10 cellular contexts compared by ENCODE assay signal in genomic region chr6:33414592-33415271, GRCh38. TPM values are rescaled to one million over a fixed set of nuclear protein-coding genes. Genes with fewer than 3 reads are reported as not detected.
DNase-seq lines count a peak whose midpoint lies in the region; ATAC-seq and TF ChIP-seq lines count a peak whose summit lies in the region.
"Had no signal": no experiment of that assay in that cellular context is flagged by ENCODE, and none has a peak within 500 bp of the region (broad histone marks: within the 10 kb centered on the region; RNA-seq: fewer than 3 reads in every experiment).

No MANE protein-coding gene starts in this region.

- H3K27me3 Mint-ChIP-seq in CD8-positive, alpha-beta T cell (ENCODE audit: low read depth), result no peaks in the 10 kb centered on the region
- H3K27me3 Mint-ChIP-seq in activated naive CD8-positive, alpha-beta T cell treated with anti-CD3 and anti-CD28 coated beads for 36 hours, result no peaks in the 10 kb centered on the region
- no peaks in the 10 kb centered on the region for H3K27me3 Mint-ChIP-seq in mesothelial cell of epicardium (ENCODE audit: low read depth)

- CTCF ChIA-PET in CD8-positive, alpha-beta T cell (lab: Charles Lee), result interaction anchor here (1.2 to 1.7 kb wide), 2 partner anchors 11 to 16 kb away, joined by 5 to 6 read pairs; no protein-coding TSS in a partner anchor

- peaks cover 73% of the 10 kb centered on the region for H3K4me1 ChIP-seq in CD8-positive, alpha-beta T cell (ENCODE audit: insufficient read depth, low read length)

- H3K36me3 ChIP-seq in CD8-positive, alpha-beta T cell (ENCODE audit: insufficient read depth, low read length), result peaks cover 22% of the 10 kb centered on the region

- H3K4me1 Mint-ChIP-seq in CD8-positive, alpha-beta T cell (ENCODE audit: low read depth), result peaks cover 78% of the 10 kb centered on the region
- peaks cover 62% of the 10 kb centered on the region for H3K4me1 Mint-ChIP-seq in activated naive CD8-positive, alpha-beta T cell treated with anti-CD3 and anti-CD28 coated beads for 36 hours
- peaks cover 48% of the 10 kb centered on the region for H3K4me1 Mint-ChIP-seq in mesothelial cell of epicardium

- no peaks in the 10 kb centered on the region for H3K9me3 Mint-ChIP-seq in CD8-positive, alpha-beta T cell
- no peaks in the 10 kb centered on the region for H3K9me3 Mint-ChIP-seq in activated naive CD8-positive, alpha-beta T cell treated with anti-CD3 and anti-CD28 coated beads for 36 hours
- no peaks in the 10 kb centered on the region for H3K9me3 Mint-ChIP-seq in mesothelial cell of epicardium

- H3K27ac Mint-ChIP-seq in CD8-positive, alpha-beta T cell, result peak overlapping the region; percentile 87
- H3K27ac Mint-ChIP-seq in activated naive CD8-positive, alpha-beta T cell treated with anti-CD3 and anti-CD28 coated beads for 36 hours, result peak overlapping the region; percentile 74
- H3K27ac Mint-ChIP-seq in mesothelial cell of epicardium, result peak overlapping the region; percentile 17

- peak in 1 of 7 experiments; percentile 39 for DNase-seq in CD8-positive, alpha-beta T cell
- DNase-seq in HFF-Myc (ENCODE audit: extremely low read depth, low read depth), result no peak
- DNase-seq in activated naive CD8-positive, alpha-beta T cell treated with anti-CD3 and anti-CD28 coated beads for 36 hours, result no peak
- DNase-seq in mesothelial cell of epicardium (ENCODE audit: low spot score in 2 of 2, unreplicated experiment in 2 of 2), result no peak
- DNase-seq in GF-D8 (lab: John Stamatoyannopoulos, UW), result no peak
- DNase-seq in cerebellar cortex (ENCODE audit: low spot score), result no peak
- no peak for DNase-seq in activated T-cell treated with anti-CD3 and anti-CD28 coated beads, Interleukin-2, amount 50 U/mL, for 48 hours
- DNase-seq: effector memory CD4-positive, alpha-beta T cell; MG63 had no signal

- H3K36me3 Mint-ChIP-seq in CD8-positive, alpha-beta T cell, result peaks cover 58% of the 10 kb centered on the region
- H3K36me3 Mint-ChIP-seq in activated naive CD8-positive, alpha-beta T cell treated with anti-CD3 and anti-CD28 coated beads for 36 hours, result peaks cover 21% of the 10 kb centered on the region
- peaks cover 7% of the 10 kb centered on the region for H3K36me3 Mint-ChIP-seq in mesothelial cell of epicardium

- H3K4me3 ChIP-seq in CD8-positive, alpha-beta T cell (ENCODE audit: low read depth, low read length), result no peak overlapping the region
- H3K4me3 ChIP-seq in HFF-Myc (replicated peaks; ENCODE audit: low read depth, low read length), result no peak overlapping the region
- H3K4me3 ChIP-seq: MG63 had no signal

- H3K4me3 Mint-ChIP-seq in CD8-positive, alpha-beta T cell, result peak overlapping the region; percentile 26
- H3K4me3 Mint-ChIP-seq in activated naive CD8-positive, alpha-beta T cell treated with anti-CD3 and anti-CD28 coated beads for 36 hours, result no peak overlapping the region
- peak overlapping the region; percentile 7 for H3K4me3 Mint-ChIP-seq in mesothelial cell of epicardium

- no peaks in the 10 kb centered on the region for H3K9me3 ChIP-seq in CD8-positive, alpha-beta T cell (ENCODE audit: low read length)
- H3K9me3 ChIP-seq: MG63 had no signal

- no peaks in the 10 kb centered on the region for H3K27me3 ChIP-seq in CD8-positive, alpha-beta T cell (ENCODE audit: insufficient read depth, low read length)
- H3K27me3 ChIP-seq: MG63 had no signal

- ATAC-seq in CD8-positive, alpha-beta T cell, result no peak
- ATAC-seq in GM19324 (IDR thresholded peaks at IDR 0.05; ENCODE audit: low FRiP score, unreplicated experiment), result no peak

- TF ChIP-seq CTCF in CD8-positive, alpha-beta T cell (IDR thresholded peaks at IDR 0.05), result peak; percentile 18
- peak; percentile 53 for TF ChIP-seq CTCF in HFF-Myc (IDR thresholded peaks at IDR 0.05; ENCODE audit: low read depth, low read length, missing control alignments)
- peak; percentile 10 for TF ChIP-seq CTCF in mesothelial cell of epicardium (IDR thresholded peaks at IDR 0.05; ENCODE audit: unreplicated experiment)

- POLR2A ChIA-PET in CD8-positive, alpha-beta T cell (lab: Charles Lee), result no interaction called here

- intact Hi-C loops in CD8-positive, alpha-beta T cell (cut with DNase I, micrococcal nuclease), result loop anchor here (5.0 to 10.0 kb wide), 7 partner anchors 212 to 1290 kb away; partner anchors contain the start of genes GPSM3 (in 2 of the 2), HMGA1 (in 2 of the 2), PBX2 (in 2 of the 2) and ATF6B (in 1 of the 2)

- H3K27ac ChIP-seq in CD8-positive, alpha-beta T cell (ENCODE audit: low read depth, low read length), result no peak overlapping the region

RNA-seq across cellular contexts. Expression of gene CUTA, which starts 3.2 kb away (rescaled TPM):
- total RNA-seq in CD8-positive, alpha-beta T cell, result 100 to 1,000 TPM; 159 to 177 TPM
- total RNA-seq in activated naive CD8-positive, alpha-beta T cell treated with anti-CD3 and anti-CD28 coated beads for 36 hours, result 100 to 1,000 TPM; 125 to 126 TPM
- total RNA-seq in mesothelial cell of epicardium, result 238 to 239 TPM (median 239 TPM) in 3 replicates

RNA-seq across cellular contexts. Expression of gene PHF1, which starts 3.9 kb away (rescaled TPM):
- 100 to 1,000 TPM; 560 to 588 TPM for total RNA-seq in CD8-positive, alpha-beta T cell
- total RNA-seq in activated naive CD8-positive, alpha-beta T cell treated with anti-CD3 and anti-CD28 coated beads for 36 hours, result 10 to 100 TPM; 23.5 to 26.0 TPM
- total RNA-seq in mesothelial cell of epicardium, result 61.0 to 63.6 TPM (median 63.0 TPM) in 3 replicates

RNA-seq across cellular contexts. Expression of gene SYNGAP1, which starts 5.1 kb away (rescaled TPM):
- total RNA-seq in CD8-positive, alpha-beta T cell, result 10 to 100 TPM; 54.3 to 64.1 TPM
- total RNA-seq in activated naive CD8-positive, alpha-beta T cell treated with anti-CD3 and anti-CD28 coated beads for 36 hours, result 10 to 100 TPM; 26.4 to 29.3 TPM
- 57.7 to 66.1 TPM (median 65.1 TPM) in 3 replicates for total RNA-seq in mesothelial cell of epicardium

RNA-seq across cellular contexts. Expression of gene KIFC1, which starts 23.1 kb away (rescaled TPM):
- total RNA-seq in CD8-positive, alpha-beta T cell, result 1 to 10 TPM; 1.6 to 2.1 TPM
- 10 to 100 TPM; 74.1 to 76.9 TPM for total RNA-seq in activated naive CD8-positive, alpha-beta T cell treated with anti-CD3 and anti-CD28 coated beads for 36 hours
- total RNA-seq in mesothelial cell of epicardium, result 30.1 to 31.3 TPM (median 30.3 TPM) in 3 replicates

RNA-seq across cellular contexts. Expression of gene ZBTB9, which starts 39.6 kb away (rescaled TPM):
- total RNA-seq in CD8-positive, alpha-beta T cell, result 1 to 10 TPM; 7.1 to 9.5 TPM
- 10 to 100 TPM; 11.3 to 11.7 TPM for total RNA-seq in activated naive CD8-positive, alpha-beta T cell treated with anti-CD3 and anti-CD28 coated beads for 36 hours
- total RNA-seq in mesothelial cell of epicardium, result 9.6 to 10.2 TPM (median 10.0 TPM) in 3 replicates

Comparison
In these comparisons a context has a peak if more than half of its experiments do, and no peak if none do; other contexts are left out.
1. H3K27ac Mint-ChIP-seq: peak in every context shown above with its lines; median percentile 87 in CD8-positive, alpha-beta T cell; 74 in activated naive CD8-positive, alpha-beta T cell treated with anti-CD3 and anti-CD28 coated beads for 36 hours; 17 in mesothelial cell of epicardium.